In genomic region chr17:40803617-40804082, GRCh38 we compare ENCODE assay signal across 8 cellular contexts. TPM values are rescaled to one million over a fixed set of nuclear protein-coding genes. Genes with fewer than 3 reads are reported as not detected.
DNase-seq lines count a peak whose midpoint lies in the region; ATAC-seq and TF ChIP-seq lines count a peak whose summit lies in the region.

No MANE protein-coding gene starts in this region.

- H3K27me3 Mint-ChIP-seq in Caco-2 (ENCODE audit: insufficient read depth, unreplicated experiment): peaks cover 4% of the 10 kb centered on the region

- intact Hi-C loops in Caco-2 (cut with micrococcal nuclease; ENCODE audit: unreplicated experiment): loop anchor here (1.0 to 5.0 kb wide), 5 partner anchors 49 to 863 kb away; no protein-coding TSS in a partner anchor

- POLR2A ChIA-PET in Caco-2 (lab: Charles Lee): no interaction called here

- no peak overlapping the region for H3K27ac Mint-ChIP-seq in Caco-2 (ENCODE audit: unreplicated experiment)

- no peaks in the 10 kb centered on the region for H3K36me3 ChIP-seq in Caco-2 (ENCODE audit: control insufficient read depth, insufficient read depth, low read length)

- no peak overlapping the region for H3K4me3 ChIP-seq in Caco-2 (ENCODE audit: low read depth, low read length)

- no peak overlapping the region for H3K4me3 Mint-ChIP-seq in Caco-2 (ENCODE audit: unreplicated experiment)

- H3K4me1 ChIP-seq in Caco-2: 0 out of 2 replicates have a peak, but pooled peaks cover 5% of the 10 kb centered on the region

- no peaks in the 10 kb centered on the region for H3K4me1 Mint-ChIP-seq in Caco-2 (ENCODE audit: low read depth, unreplicated experiment)

- CTCF ChIA-PET in Caco-2 (lab: Charles Lee): interaction anchor here (0.6 to 1.4 kb wide), 11 partner anchors 9 to 892 kb away, joined by 3 to 9 read pairs (median 4); partner anchors contain the start of genes KRT19 and KRTAP2-3

- no peaks in the 10 kb centered on the region for H3K9me3 Mint-ChIP-seq in Caco-2 (ENCODE audit: unreplicated experiment)

- H3K9me3 ChIP-seq in Caco-2: no peaks in the 10 kb centered on the region

- no peaks in the 10 kb centered on the region for H3K27me3 ChIP-seq in Caco-2 (replicated peaks; ENCODE audit: control insufficient read depth, insufficient read depth, low read length)

- peak; percentile 87 to 91 for DNase-seq in Caco-2
- peak; percentile 44 for DNase-seq in HS-5 (ENCODE audit: low read depth)
- DNase-seq in NCI-H82 (lab: John Stamatoyannopoulos, UW): peak; percentile 89
- peak; percentile 81 to 84 for DNase-seq in activated CD4-positive, alpha-beta T cell treated with anti-CD3 and anti-CD28 coated beads, Interleukin-2, amount 50 U/mL, for 48 hours
- DNase-seq in dermis microvascular lymphatic vessel endothelial cell (ENCODE audit: low read depth in 2 of 2): peak; percentile 52 to 69
- peak; percentile 64 to 82 for DNase-seq in lung microvascular endothelial cell (ENCODE audit: low read depth in 2 of 2)
- DNase-seq in stimulated activated CD8-positive, alpha-beta memory T cell treated with anti-CD3 and anti-CD28 coated beads, Interleukin-15, amount 100 ng/mL, for 24 hours (ENCODE audit: low read depth): peak; percentile 50

- no TSS peak for BruUV-seq in Caco-2 (replicated peaks; lab: Mats Ljungman, UMichigan)

- no peaks in the 10 kb centered on the region for H3K36me3 Mint-ChIP-seq in Caco-2 (ENCODE audit: insufficient read depth, unreplicated experiment)

- TF ChIP-seq CTCF in Caco-2 (IDR thresholded peaks at IDR 0.05; ENCODE audit: insufficient read depth in 1 of 2, low read depth in 1 of 2, low read length in 1 of 2, severe bottlenecking in 1 of 2, unreplicated experiment in 1 of 2): peak; percentile 96

- no peak for ATAC-seq in HG03354 (IDR thresholded peaks at IDR 0.05; ENCODE audit: poor library complexity, severe bottlenecking, unreplicated experiment)

RNA-seq across cellular contexts. Expression of gene KRT28, which starts 3.9 kb away (rescaled TPM):
- total RNA-seq in Caco-2 (2022): not detected in 2 replicates
- total RNA-seq in dermis microvascular lymphatic vessel endothelial cell: not detected in 2 replicates
- total RNA-seq in lung microvascular endothelial cell: not detected in 2 replicates

RNA-seq across cellular contexts. Expression of gene KRT10, which starts 18.8 kb away (rescaled TPM):
- 48.3 and 48.6 TPM in 2 replicates for total RNA-seq in Caco-2 (2022)
- total RNA-seq in dermis microvascular lymphatic vessel endothelial cell: 1.9 and 2.3 TPM in 2 replicates
- total RNA-seq in lung microvascular endothelial cell: 1.6 and 3.3 TPM in 2 replicates

RNA-seq across cellular contexts. Expression of gene KRT27, which starts 21.3 kb away (rescaled TPM):
- total RNA-seq in Caco-2 (2022): not detected in 2 replicates
- not detected in 2 replicates for total RNA-seq in dermis microvascular lymphatic vessel endothelial cell
- total RNA-seq in lung microvascular endothelial cell: not detected in 2 replicates

RNA-seq across cellular contexts. Expression of gene KRT26, which starts 31.6 kb away (rescaled TPM):
- total RNA-seq in Caco-2 (2022) (not detected in 2 replicates), dermis microvascular lymphatic vessel endothelial cell (not detected in 2 replicates), lung microvascular endothelial cell (not detected in 2 replicates)

RNA-seq across cellular contexts. Expression of gene KRT25, which starts 48.5 kb away (rescaled TPM):
- total RNA-seq in Caco-2 (2022) (not detected in 2 replicates), dermis microvascular lymphatic vessel endothelial cell (not detected in 2 replicates), lung microvascular endothelial cell (not detected in 2 replicates)

Comparison
In these comparisons a context has a peak if more than half of its experiments do, and no peak if none do; other contexts are left out.
1. RNA of gene KRT10, which starts 18.8 kb away (total RNA-seq): 48.3 to 48.6 TPM in Caco-2; 1.9 to 2.3 TPM in dermis microvascular lymphatic vessel endothelial cell and 1.6 to 3.3 TPM in lung microvascular endothelial cell; every median in the first group is over 10 times any median in the second.
2. Peak in every context shown above with its lines, with median percentiles within 50 percentile points of each other: DNase-seq.